8 cellular contexts compared by ENCODE assay signal in the genomic region with DNA sequence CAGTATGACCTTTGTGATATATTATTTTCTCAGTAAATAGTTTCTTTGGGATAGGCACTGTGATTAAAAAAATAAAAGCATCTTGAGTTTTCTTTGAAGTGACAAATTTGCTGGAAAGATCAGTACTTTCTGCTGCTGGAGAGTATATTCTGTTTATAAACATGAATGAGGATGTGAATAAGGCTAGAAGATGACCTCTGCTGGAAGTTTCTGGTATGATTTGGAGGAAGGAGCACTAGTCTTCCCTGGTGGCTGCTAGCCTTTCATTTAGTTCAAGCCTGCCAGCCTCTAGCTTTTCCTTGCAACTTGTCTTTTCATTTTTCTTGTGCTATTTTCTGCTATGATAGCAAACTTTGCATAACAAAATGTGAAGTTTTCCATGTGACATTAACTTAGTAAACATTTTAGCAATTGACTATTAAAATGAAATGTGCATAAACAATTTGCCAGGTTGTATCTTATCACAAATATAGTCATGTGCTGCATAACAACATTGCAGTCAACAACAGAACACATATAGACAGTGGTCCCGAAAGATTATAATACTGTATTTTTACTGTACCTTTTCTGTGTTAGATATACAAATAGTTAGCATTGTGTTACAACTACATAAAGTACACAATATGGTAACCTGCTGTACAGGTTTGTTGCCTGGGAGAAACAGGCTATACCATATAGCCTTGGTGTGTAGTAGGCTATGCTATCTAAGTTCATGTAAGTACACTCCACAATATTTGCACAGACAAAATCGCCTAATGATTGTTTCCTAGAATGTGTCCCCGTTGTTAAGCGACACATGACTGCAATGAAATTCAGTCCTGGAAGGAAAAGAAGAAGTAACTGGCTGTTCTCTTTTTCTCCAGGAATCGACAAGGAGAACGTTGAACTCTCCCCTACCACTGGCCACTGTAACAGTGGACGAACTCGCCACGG. TPM values are rescaled to one million over a fixed set of nuclear protein-coding genes. Genes with fewer than 3 reads are reported as not detected.
A peak's percentile ranks its signal among the peaks of the same experiment; 100 is the strongest.
DNase-seq lines count a peak whose midpoint lies in the region; ATAC-seq and TF ChIP-seq lines count a peak whose summit lies in the region.

No MANE protein-coding gene starts in this region.

- H3K27me3 ChIP-seq in naive thymus-derived CD4-positive, alpha-beta T cell (ENCODE audit: control insufficient read depth in 2 of 2, insufficient read depth in 2 of 2, low read length in 2 of 2) = no peaks in the 10 kb centered on the region

- TF ChIP-seq RAD21 in Ishikawa (IDR thresholded peaks at IDR 0.05; ENCODE audit: low read depth) = peak; percentile 52

- no peak for TF ChIP-seq EP300 in Ishikawa (IDR thresholded peaks at IDR 0.05; ENCODE audit: borderline replicate concordance)

- peaks cover 17 to 30% (median 27%) of the 10 kb centered on the region in 7 donors for H3K4me1 Mint-ChIP-seq in naive thymus-derived CD4-positive, alpha-beta T cell
- peaks cover 15% of the 10 kb centered on the region for H3K4me1 Mint-ChIP-seq in activated T-helper 2 cell treated with anti-CD3 and anti-CD28 coated beads, Interferon-gamma antibody, Interleukin-2, Interleukin-4, amounts not matched to agents 10 μg/mL and 5 μg/mL and 100 μg/mL, durations not matched to agents 14 hours and 24 hours and 36 hours (ENCODE audit: low read depth)

- POLR2A ChIA-PET in RWPE1 (lab: Yijun Ruan, JAX; ENCODE audit: low non-redundant PET) = no interaction called here
- POLR2A ChIA-PET in naive thymus-derived CD4-positive, alpha-beta T cell (lab: Charles Lee) = interaction anchor here (1.1 to 3.2 kb wide), 5 partner anchors 60 to 107 kb away, joined by 3 to 10 read pairs (median 4); partner anchors contain the start of gene EVI2B

- DNase-seq in NCI-H1092 treated with DMSO at 0.1 percent for 48 hours (lab: John Stamatoyannopoulos, UW) (peak; percentile 56), NCI-H1092 (lab: John Stamatoyannopoulos, UW) (no peak), RWPE1 (ENCODE audit: low spot score) (peak; percentile 26), epithelial cell of proximal tubule (ENCODE audit: low read depth) (no peak)
- peak in 7 of 9 donors; percentile 51 to 73 (median 65) for DNase-seq in naive thymus-derived CD4-positive, alpha-beta T cell
- DNase-seq in activated T-helper 2 cell treated with anti-CD3 and anti-CD28 coated beads, Interferon-gamma antibody, Interleukin-2, Interleukin-4, amounts not matched to agents 10 μg/mL and 5 μg/mL and 100 μg/mL, durations not matched to agents 14 hours and 24 hours and 36 hours (ENCODE audit: low spot score) = no peak

- intact Hi-C loops in naive thymus-derived CD4-positive, alpha-beta T cell (cut with micrococcal nuclease) = loop anchor here (1.0 to 5.0 kb wide), 11 partner anchors 52 to 469 kb away; partner anchors contain the start of genes EVI2A (in 2 of the 2) and EVI2B (in 1 of the 2)
- intact Hi-C loops in activated T-helper 2 cell treated with anti-CD3 and anti-CD28 coated beads, Interferon-gamma antibody, Interleukin-2, Interleukin-4, amounts not matched to agents 10 μg/mL and 5 μg/mL and 100 μg/mL, durations not matched to agents 14 hours and 24 hours and 36 hours (cut with micrococcal nuclease) = loop anchor here (5.0 kb wide), 2 partner anchors 66 to 366 kb away; no protein-coding TSS in a partner anchor

- no peak overlapping the region for H3K4me3 Mint-ChIP-seq in naive thymus-derived CD4-positive, alpha-beta T cell
- no peak overlapping the region for H3K4me3 Mint-ChIP-seq in activated T-helper 2 cell treated with anti-CD3 and anti-CD28 coated beads, Interferon-gamma antibody, Interleukin-2, Interleukin-4, amounts not matched to agents 10 μg/mL and 5 μg/mL and 100 μg/mL, durations not matched to agents 14 hours and 24 hours and 36 hours (ENCODE audit: low read depth)

- no peaks in the 10 kb centered on the region for H3K27me3 Mint-ChIP-seq in naive thymus-derived CD4-positive, alpha-beta T cell
- H3K27me3 Mint-ChIP-seq in activated T-helper 2 cell treated with anti-CD3 and anti-CD28 coated beads, Interferon-gamma antibody, Interleukin-2, Interleukin-4, amounts not matched to agents 10 μg/mL and 5 μg/mL and 100 μg/mL, durations not matched to agents 14 hours and 24 hours and 36 hours (ENCODE audit: low read depth) = no peaks in the 10 kb centered on the region

- no peaks in the 10 kb centered on the region for H3K9me3 ChIP-seq in naive thymus-derived CD4-positive, alpha-beta T cell (ENCODE audit: control insufficient read depth in 2 of 3, low read length in 3 of 3)

- peaks cover 0 to 4% of the 10 kb centered on the region in 2 donors for H3K4me1 ChIP-seq in naive thymus-derived CD4-positive, alpha-beta T cell (ENCODE audit: control insufficient read depth in 2 of 2, insufficient read depth in 2 of 2, low read length in 2 of 2)

- H3K36me3 ChIP-seq in naive thymus-derived CD4-positive, alpha-beta T cell (ENCODE audit: control insufficient read depth in 2 of 3, insufficient read depth in 3 of 3, low read length in 3 of 3) = peaks cover 0 to 7% (median 4%) of the 10 kb centered on the region in 3 experiments

- CTCF ChIA-PET in RWPE1 (lab: Yijun Ruan, JAX) = interaction anchor here (0.6 to 0.9 kb wide), 4 partner anchors 10 to 153 kb away, joined by 3 to 4 read pairs (median 3); no protein-coding TSS in a partner anchor
- CTCF ChIA-PET in naive thymus-derived CD4-positive, alpha-beta T cell (lab: Charles Lee) = interaction anchor here (0.7 to 3.1 kb wide), 18 partner anchors 22 to 165 kb away, joined by 3 to 16 read pairs (median 6); no protein-coding TSS in a partner anchor

- ATAC-seq in naive thymus-derived CD4-positive, alpha-beta T cell = peak; percentile 90
- ATAC-seq in HG03108 (IDR thresholded peaks at IDR 0.05; ENCODE audit: unreplicated experiment) = no peak

- TF ChIP-seq CTCF in RWPE1 (conservative IDR thresholded peaks at IDR 0.05; ENCODE audit: low read depth) = peak; percentile 67
- TF ChIP-seq CTCF in epithelial cell of proximal tubule (conservative IDR thresholded peaks at IDR 0.05; ENCODE audit: low read depth, low read length) = peak; percentile 65

- no peak overlapping the region for H3K4me3 ChIP-seq in epithelial cell of proximal tubule (ENCODE audit: low read depth, low read length)
- H3K4me3 ChIP-seq in naive thymus-derived CD4-positive, alpha-beta T cell (ENCODE audit: low read length) = no peak overlapping the region

- no peaks in the 10 kb centered on the region for H3K9me3 Mint-ChIP-seq in naive thymus-derived CD4-positive, alpha-beta T cell
- H3K9me3 Mint-ChIP-seq in activated T-helper 2 cell treated with anti-CD3 and anti-CD28 coated beads, Interferon-gamma antibody, Interleukin-2, Interleukin-4, amounts not matched to agents 10 μg/mL and 5 μg/mL and 100 μg/mL, durations not matched to agents 14 hours and 24 hours and 36 hours = no peaks in the 10 kb centered on the region

- no peak overlapping the region for H3K27ac ChIP-seq in RWPE1
- no peak overlapping the region for H3K27ac ChIP-seq in naive thymus-derived CD4-positive, alpha-beta T cell (ENCODE audit: low read depth, low read length)

- H3K27ac Mint-ChIP-seq in naive thymus-derived CD4-positive, alpha-beta T cell = peak overlapping the region in 3 of 9 donors; percentile 10 to 28 (median 26)
- no peak overlapping the region for H3K27ac Mint-ChIP-seq in activated T-helper 2 cell treated with anti-CD3 and anti-CD28 coated beads, Interferon-gamma antibody, Interleukin-2, Interleukin-4, amounts not matched to agents 10 μg/mL and 5 μg/mL and 100 μg/mL, durations not matched to agents 14 hours and 24 hours and 36 hours

- H3K36me3 Mint-ChIP-seq in naive thymus-derived CD4-positive, alpha-beta T cell = peaks cover 2 to 25% (median 12%) of the 10 kb centered on the region in 5 donors
- peaks cover 8% of the 10 kb centered on the region for H3K36me3 Mint-ChIP-seq in activated T-helper 2 cell treated with anti-CD3 and anti-CD28 coated beads, Interferon-gamma antibody, Interleukin-2, Interleukin-4, amounts not matched to agents 10 μg/mL and 5 μg/mL and 100 μg/mL, durations not matched to agents 14 hours and 24 hours and 36 hours (ENCODE audit: low read depth)

TF ChIP-seq in Ishikawa, 13 proteins besides CTCF, POLR2A, EP300 and RAD21 (continues in another document):
- TF ChIP-seq TAF1 (IDR thresholded peaks at IDR 0.05; ENCODE audit: low read depth) = no peak
- no peak for TF ChIP-seq USF1 (IDR thresholded peaks at IDR 0.05)
- no peak for TF ChIP-seq TCF12 (IDR thresholded peaks at IDR 0.05; ENCODE audit: low read depth)
- TF ChIP-seq EGR1 (IDR thresholded peaks at IDR 0.05) = no peak
- TF ChIP-seq ZBTB7A (IDR thresholded peaks at IDR 0.05; ENCODE audit: low read depth) = no peak
- no peak for TF ChIP-seq MAX (IDR thresholded peaks at IDR 0.05)
- TF ChIP-seq YY1 (IDR thresholded peaks at IDR 0.05; ENCODE audit: low read depth) = no peak

RNA-seq across cellular contexts. Expression of gene RAB11FIP4, which starts 18.1 kb away (rescaled TPM):
- 9.1 and 15.1 TPM in 2 replicates for total RNA-seq in epithelial cell of proximal tubule
- 10 to 100 TPM; 33.6 to 82.4 (median 61.8) TPM for total RNA-seq in naive thymus-derived CD4-positive, alpha-beta T cell
- polyA plus RNA-seq in naive thymus-derived CD4-positive, alpha-beta T cell = 10 to 100 TPM; 16.1 to 28.1 TPM
- 20.8 and 26.2 TPM in 2 replicates for total RNA-seq in activated T-helper 2 cell treated with anti-CD3 and anti-CD28 coated beads, Interferon-gamma antibody, Interleukin-2, Interleukin-4, amounts not matched to agents 10 μg/mL and 5 μg/mL and 100 μg/mL, durations not matched to agents 14 hours and 24 hours and 36 hours

RNA-seq across cellular contexts. Expression of gene EVI2A, which starts 52.0 kb away (rescaled TPM):
- total RNA-seq in epithelial cell of proximal tubule = 0.29 TPM in 1 of 2 replicates, not detected in the other
- 100 to 1,000 TPM in 2 of 5 experiments, 10 to 100 TPM in 3; 40.9 to 134 (median 60.2) TPM for total RNA-seq in naive thymus-derived CD4-positive, alpha-beta T cell
- polyA plus RNA-seq in naive thymus-derived CD4-positive, alpha-beta T cell = 10 to 100 TPM; 61.1 to 68.3 TPM
- 18.6 and 20.7 TPM in 2 replicates for total RNA-seq in activated T-helper 2 cell treated with anti-CD3 and anti-CD28 coated beads, Interferon-gamma antibody, Interleukin-2, Interleukin-4, amounts not matched to agents 10 μg/mL and 5 μg/mL and 100 μg/mL, durations not matched to agents 14 hours and 24 hours and 36 hours

RNA-seq across cellular contexts. Expression of gene EVI2B, which starts 59.6 kb away (rescaled TPM):
- not detected in 2 replicates for total RNA-seq in epithelial cell of proximal tubule
- total RNA-seq in naive thymus-derived CD4-positive, alpha-beta T cell = 100 to 1,000 TPM in 3 of 5 experiments, 10 to 100 TPM in 2; 57.8 to 154 (median 134) TPM
- 10 to 100 TPM; 80.4 to 84.4 TPM for polyA plus RNA-seq in naive thymus-derived CD4-positive, alpha-beta T cell
- 13.0 and 13.9 TPM in 2 replicates for total RNA-seq in activated T-helper 2 cell treated with anti-CD3 and anti-CD28 coated beads, Interferon-gamma antibody, Interleukin-2, Interleukin-4, amounts not matched to agents 10 μg/mL and 5 μg/mL and 100 μg/mL, durations not matched to agents 14 hours and 24 hours and 36 hours

Comparison
In these comparisons a context has a peak if more than half of its experiments do, and no peak if none do; other contexts are left out.
1. DNase-seq: peak in NCI-H1092 treated with DMSO at 0.1 percent for 48 hours (single experiment), RWPE1 (single experiment) and naive thymus-derived CD4-positive, alpha-beta T cell (7 of 9); none in NCI-H1092 (single experiment), epithelial cell of proximal tubule (single experiment) and activated T-helper 2 cell treated with anti-CD3 and anti-CD28 coated beads, Interferon-gamma antibody, Interleukin-2, Interleukin-4, amounts not matched to agents 10 μg/mL and 5 μg/mL and 100 μg/mL, durations not matched to agents 14 hours and 24 hours and 36 hours (single experiment).
2. RNA of gene EVI2A, which starts 52.0 kb away (total RNA-seq): 40.9 to 134 TPM in naive thymus-derived CD4-positive, alpha-beta T cell and 18.6 to 20.7 TPM in activated T-helper 2 cell treated with anti-CD3 and anti-CD28 coated beads, Interferon-gamma antibody, Interleukin-2, Interleukin-4, amounts not matched to agents 10 μg/mL and 5 μg/mL and 100 μg/mL, durations not matched to agents 14 hours and 24 hours and 36 hours; 0.29 TPM in epithelial cell of proximal tubule; every median in the first group is over 10 times any median in the second.
3. RNA of gene EVI2B, which starts 59.6 kb away (total RNA-seq): 57.8 to 154 TPM in naive thymus-derived CD4-positive, alpha-beta T cell and 13.0 to 13.9 TPM in activated T-helper 2 cell treated with anti-CD3 and anti-CD28 coated beads, Interferon-gamma antibody, Interleukin-2, Interleukin-4, amounts not matched to agents 10 μg/mL and 5 μg/mL and 100 μg/mL, durations not matched to agents 14 hours and 24 hours and 36 hours; not detected in epithelial cell of proximal tubule; every median in the first group is over 10 times any median in the second.